Comparison of ENCODE assay signal across 1 cellular context in the genomic region with DNA sequence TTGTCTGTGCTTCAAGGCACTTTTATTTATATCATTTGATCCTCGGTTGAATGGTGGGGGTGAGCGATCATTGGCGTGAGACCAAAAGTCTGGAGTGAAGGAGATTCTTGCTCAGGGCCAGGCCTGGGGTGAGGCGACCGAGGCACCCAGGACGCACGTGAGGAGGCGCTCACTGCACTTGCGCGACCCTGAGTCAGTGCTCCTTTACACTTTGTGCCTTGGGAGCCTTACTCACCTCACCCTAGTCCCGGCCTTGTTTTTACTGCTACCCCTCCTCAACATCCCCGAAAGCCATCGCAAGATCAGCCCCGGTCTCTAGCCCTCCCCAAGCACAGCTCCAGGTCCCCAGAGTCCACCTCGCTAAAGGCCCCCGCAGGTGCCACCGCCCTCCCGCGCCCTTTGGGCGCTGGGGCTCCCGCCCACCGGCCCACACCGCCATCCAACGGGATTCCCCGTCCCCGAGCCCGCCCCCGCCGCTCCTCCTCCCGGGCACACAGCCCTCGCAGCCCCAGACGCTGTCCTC.
TF ChIP-seq lines count a peak whose summit lies in the region.

No MANE protein-coding gene starts in this region.

TF ChIP-seq in GM23338, 12 proteins besides CTCF, POLR2A, EP300 and RAD21:
- TF ChIP-seq, protein P1, sequence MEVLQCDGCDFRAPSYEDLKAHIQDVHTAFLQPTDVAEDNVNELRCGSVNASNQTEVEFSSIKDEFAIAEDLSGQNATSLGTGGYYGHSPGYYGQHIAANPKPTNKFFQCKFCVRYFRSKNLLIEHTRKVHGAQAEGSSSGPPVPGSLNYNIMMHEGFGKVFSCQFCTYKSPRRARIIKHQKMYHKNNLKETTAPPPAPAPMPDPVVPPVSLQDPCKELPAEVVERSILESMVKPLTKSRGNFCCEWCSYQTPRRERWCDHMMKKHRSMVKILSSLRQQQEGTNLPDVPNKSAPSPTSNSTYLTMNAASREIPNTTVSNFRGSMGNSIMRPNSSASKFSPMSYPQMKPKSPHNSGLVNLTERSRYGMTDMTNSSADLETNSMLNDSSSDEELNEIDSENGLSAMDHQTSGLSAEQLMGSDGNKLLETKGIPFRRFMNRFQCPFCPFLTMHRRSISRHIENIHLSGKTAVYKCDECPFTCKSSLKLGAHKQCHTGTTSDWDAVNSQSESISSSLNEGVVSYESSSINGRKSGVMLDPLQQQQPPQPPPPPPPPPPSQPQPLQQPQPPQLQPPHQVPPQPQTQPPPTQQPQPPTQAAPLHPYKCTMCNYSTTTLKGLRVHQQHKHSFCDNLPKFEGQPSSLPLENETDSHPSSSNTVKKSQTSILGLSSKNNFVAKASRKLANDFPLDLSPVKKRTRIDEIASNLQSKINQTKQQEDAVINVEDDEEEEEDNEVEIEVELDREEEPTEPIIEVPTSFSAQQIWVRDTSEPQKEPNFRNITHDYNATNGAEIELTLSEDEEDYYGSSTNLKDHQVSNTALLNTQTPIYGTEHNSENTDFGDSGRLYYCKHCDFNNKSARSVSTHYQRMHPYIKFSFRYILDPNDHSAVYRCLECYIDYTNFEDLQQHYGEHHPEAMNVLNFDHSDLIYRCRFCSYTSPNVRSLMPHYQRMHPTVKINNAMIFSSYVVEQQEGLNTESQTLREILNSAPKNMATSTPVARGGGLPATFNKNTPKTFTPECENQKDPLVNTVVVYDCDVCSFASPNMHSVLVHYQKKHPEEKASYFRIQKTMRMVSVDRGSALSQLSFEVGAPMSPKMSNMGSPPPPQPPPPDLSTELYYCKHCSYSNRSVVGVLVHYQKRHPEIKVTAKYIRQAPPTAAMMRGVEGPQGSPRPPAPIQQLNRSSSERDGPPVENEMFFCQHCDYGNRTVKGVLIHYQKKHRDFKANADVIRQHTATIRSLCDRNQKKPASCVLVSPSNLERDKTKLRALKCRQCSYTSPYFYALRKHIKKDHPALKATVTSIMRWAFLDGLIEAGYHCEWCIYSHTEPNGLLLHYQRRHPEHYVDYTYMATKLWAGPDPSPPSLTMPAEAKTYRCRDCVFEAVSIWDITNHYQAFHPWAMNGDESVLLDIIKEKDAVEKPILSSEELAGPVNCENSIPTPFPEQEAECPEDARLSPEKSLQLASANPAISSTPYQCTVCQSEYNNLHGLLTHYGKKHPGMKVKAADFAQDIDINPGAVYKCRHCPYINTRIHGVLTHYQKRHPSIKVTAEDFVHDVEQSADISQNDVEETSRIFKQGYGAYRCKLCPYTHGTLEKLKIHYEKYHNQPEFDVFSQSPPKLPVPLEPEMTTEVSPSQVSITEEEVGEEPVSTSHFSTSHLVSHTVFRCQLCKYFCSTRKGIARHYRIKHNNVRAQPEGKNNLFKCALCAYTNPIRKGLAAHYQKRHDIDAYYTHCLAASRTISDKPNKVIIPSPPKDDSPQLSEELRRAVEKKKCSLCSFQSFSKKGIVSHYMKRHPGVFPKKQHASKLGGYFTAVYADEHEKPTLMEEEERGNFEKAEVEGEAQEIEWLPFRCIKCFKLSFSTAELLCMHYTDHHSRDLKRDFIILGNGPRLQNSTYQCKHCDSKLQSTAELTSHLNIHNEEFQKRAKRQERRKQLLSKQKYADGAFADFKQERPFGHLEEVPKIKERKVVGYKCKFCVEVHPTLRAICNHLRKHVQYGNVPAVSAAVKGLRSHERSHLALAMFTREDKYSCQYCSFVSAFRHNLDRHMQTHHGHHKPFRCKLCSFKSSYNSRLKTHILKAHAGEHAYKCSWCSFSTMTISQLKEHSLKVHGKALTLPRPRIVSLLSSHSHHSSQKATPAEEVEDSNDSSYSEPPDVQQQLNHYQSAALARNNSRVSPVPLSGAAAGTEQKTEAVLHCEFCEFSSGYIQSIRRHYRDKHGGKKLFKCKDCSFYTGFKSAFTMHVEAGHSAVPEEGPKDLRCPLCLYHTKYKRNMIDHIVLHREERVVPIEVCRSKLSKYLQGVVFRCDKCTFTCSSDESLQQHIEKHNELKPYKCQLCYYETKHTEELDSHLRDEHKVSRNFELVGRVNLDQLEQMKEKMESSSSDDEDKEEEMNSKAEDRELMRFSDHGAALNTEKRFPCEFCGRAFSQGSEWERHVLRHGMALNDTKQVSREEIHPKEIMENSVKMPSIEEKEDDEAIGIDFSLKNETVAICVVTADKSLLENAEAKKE (CRISPR knock-in tag; IDR thresholded peaks at IDR 0.05) = no peak
- TF ChIP-seq NANOG (IDR thresholded peaks at IDR 0.05; ENCODE audit: borderline replicate concordance) (no peak), JUNB (IDR thresholded peaks at IDR 0.05; ENCODE audit: unreplicated experiment) (no peak), ZNF114 (CRISPR knock-in tag; IDR thresholded peaks at IDR 0.05) (no peak), EZH2phosphoT487 (IDR thresholded peaks at IDR 0.05; ENCODE audit: unreplicated experiment) (no peak), EZH2 (IDR thresholded peaks at IDR 0.05; ENCODE audit: low read depth, unreplicated experiment) (no peak), ZNF331 (CRISPR knock-in tag; IDR thresholded peaks at IDR 0.05; ENCODE audit: low read depth) (no peak), CREB1 (CRISPR knock-in tag; IDR thresholded peaks at IDR 0.05; ENCODE audit: low read depth) (no peak), STAT1 (IDR thresholded peaks at IDR 0.05; ENCODE audit: unreplicated experiment) (no peak), POLR2AphosphoS5 (IDR thresholded peaks at IDR 0.05; ENCODE audit: low read depth) (no peak)
- TF ChIP-seq, protein P2, sequence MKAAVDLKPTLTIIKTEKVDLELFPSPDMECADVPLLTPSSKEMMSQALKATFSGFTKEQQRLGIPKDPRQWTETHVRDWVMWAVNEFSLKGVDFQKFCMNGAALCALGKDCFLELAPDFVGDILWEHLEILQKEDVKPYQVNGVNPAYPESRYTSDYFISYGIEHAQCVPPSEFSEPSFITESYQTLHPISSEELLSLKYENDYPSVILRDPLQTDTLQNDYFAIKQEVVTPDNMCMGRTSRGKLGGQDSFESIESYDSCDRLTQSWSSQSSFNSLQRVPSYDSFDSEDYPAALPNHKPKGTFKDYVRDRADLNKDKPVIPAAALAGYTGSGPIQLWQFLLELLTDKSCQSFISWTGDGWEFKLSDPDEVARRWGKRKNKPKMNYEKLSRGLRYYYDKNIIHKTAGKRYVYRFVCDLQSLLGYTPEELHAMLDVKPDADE (IDR thresholded peaks at IDR 0.05) = no peak
- TF ChIP-seq, protein P3, sequence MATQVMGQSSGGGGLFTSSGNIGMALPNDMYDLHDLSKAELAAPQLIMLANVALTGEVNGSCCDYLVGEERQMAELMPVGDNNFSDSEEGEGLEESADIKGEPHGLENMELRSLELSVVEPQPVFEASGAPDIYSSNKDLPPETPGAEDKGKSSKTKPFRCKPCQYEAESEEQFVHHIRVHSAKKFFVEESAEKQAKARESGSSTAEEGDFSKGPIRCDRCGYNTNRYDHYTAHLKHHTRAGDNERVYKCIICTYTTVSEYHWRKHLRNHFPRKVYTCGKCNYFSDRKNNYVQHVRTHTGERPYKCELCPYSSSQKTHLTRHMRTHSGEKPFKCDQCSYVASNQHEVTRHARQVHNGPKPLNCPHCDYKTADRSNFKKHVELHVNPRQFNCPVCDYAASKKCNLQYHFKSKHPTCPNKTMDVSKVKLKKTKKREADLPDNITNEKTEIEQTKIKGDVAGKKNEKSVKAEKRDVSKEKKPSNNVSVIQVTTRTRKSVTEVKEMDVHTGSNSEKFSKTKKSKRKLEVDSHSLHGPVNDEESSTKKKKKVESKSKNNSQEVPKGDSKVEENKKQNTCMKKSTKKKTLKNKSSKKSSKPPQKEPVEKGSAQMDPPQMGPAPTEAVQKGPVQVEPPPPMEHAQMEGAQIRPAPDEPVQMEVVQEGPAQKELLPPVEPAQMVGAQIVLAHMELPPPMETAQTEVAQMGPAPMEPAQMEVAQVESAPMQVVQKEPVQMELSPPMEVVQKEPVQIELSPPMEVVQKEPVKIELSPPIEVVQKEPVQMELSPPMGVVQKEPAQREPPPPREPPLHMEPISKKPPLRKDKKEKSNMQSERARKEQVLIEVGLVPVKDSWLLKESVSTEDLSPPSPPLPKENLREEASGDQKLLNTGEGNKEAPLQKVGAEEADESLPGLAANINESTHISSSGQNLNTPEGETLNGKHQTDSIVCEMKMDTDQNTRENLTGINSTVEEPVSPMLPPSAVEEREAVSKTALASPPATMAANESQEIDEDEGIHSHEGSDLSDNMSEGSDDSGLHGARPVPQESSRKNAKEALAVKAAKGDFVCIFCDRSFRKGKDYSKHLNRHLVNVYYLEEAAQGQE (IDR thresholded peaks at IDR 0.05; ENCODE audit: unreplicated experiment) = no peak
